ENCODE assay signal across 25 cellular contexts in the genomic region with DNA sequence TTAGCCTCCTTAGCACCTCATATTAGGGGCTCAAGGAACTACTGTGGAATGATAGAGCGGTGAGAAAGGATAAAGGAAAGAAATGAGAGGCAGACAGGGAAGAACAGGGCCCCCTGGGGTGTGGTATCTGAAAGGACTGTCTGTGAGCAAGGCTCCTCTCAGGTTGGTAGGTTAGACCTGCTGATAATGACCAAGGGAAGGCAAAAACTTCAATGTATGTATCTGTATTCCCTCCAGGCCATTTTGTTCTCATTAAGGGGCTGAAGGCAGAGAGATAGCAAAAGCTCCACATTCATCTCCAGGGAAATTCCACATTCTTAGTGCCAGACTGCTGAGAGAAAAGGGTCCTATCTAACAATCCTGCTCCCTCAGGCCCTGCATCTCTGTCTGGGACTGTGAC.
"Had no signal": no experiment of that assay in that cellular context is flagged by ENCODE, and none has a peak within 500 bp of the region (broad histone marks: within the 10 kb centered on the region; RNA-seq: fewer than 3 reads in every experiment).

No MANE protein-coding gene starts in this region.

- H3K9me3 ChIP-seq: esophagus squamous epithelium, heart right ventricle, left lung, prostate gland, spleen, suprapubic skin, transverse colon, vagina had no signal

- H3K27ac ChIP-seq: coronary artery, esophagus squamous epithelium, heart right ventricle, left lung, prostate gland, skin epidermis, spleen, suprapubic skin, transverse colon, vagina had no signal

- H3K36me3 ChIP-seq: esophagus squamous epithelium, heart right ventricle, left lung, prostate gland, spleen, suprapubic skin, transverse colon, vagina had no signal

- DNase-seq: dermis blood vessel endothelial cell; effector memory CD4-positive, alpha-beta T cell; erythroblast; esophagus squamous epithelium; foreskin melanocyte; glutamatergic neuron; heart right ventricle; hippocampal formation; left cardiac atrium; left lung; mesenchymal stem cell; midbrain; naive thymus-derived CD4-positive, alpha-beta T cell; nucleus accumbens; right cardiac atrium; spleen; stimulated activated CD4-positive, alpha-beta T cell treated with anti-CD3 and anti-CD28 coated beads, Interleukin-2, amount 100 ng/mL, for 48 hours; stimulated activated naive CD4-positive, alpha-beta T cell; stimulated activated naive CD8-positive, alpha-beta T cell treated with anti-CD3 and anti-CD28 coated beads, Interleukin-15, amount 100 ng/mL, for 72 hours; transverse colon had no signal

- ATAC-seq: heart right ventricle; left cardiac atrium; left lung; naive thymus-derived CD4-positive, alpha-beta T cell; right cardiac atrium; stimulated activated naive CD8-positive, alpha-beta T cell treated with anti-CD3 and anti-CD28 coated beads, Interleukin-15, amount 100 ng/mL, for 72 hours had no signal

- H3K27me3 ChIP-seq: esophagus squamous epithelium, heart right ventricle, left lung, spleen, suprapubic skin, transverse colon, vagina had no signal

- H3K4me1 ChIP-seq: left lung, prostate gland, spleen, suprapubic skin, transverse colon, vagina had no signal

- H3K4me3 ChIP-seq: coronary artery, esophagus squamous epithelium, heart right ventricle, left lung, prostate gland, skin epidermis, spleen, suprapubic skin, transverse colon, vagina had no signal
